19 cellular contexts compared by ENCODE assay signal in genomic region chr13:79915386-79915785, GRCh38.
DNase-seq lines count a peak whose midpoint lies in the region; FAIRE-seq and TF ChIP-seq lines count a peak whose summit lies in the region.
"Had no signal": no experiment of that assay in that cellular context is flagged by ENCODE, and none has a peak within 500 bp of the region (broad histone marks: within the 10 kb centered on the region; RNA-seq: fewer than 3 reads in every experiment).

No MANE protein-coding gene starts in this region.

- H3K4me3 ChIP-seq in fibroblast of mammary gland (ENCODE audit: control insufficient read depth, low read depth, low read length) = no peak overlapping the region
- H3K4me3 ChIP-seq in MM.1S (ENCODE audit: low read length) = no peak overlapping the region
- no peak overlapping the region for H3K4me3 ChIP-seq in HAP-1
- H3K4me3 ChIP-seq: K562, SK-N-MC had no signal

- no peaks in the 10 kb centered on the region for H3K79me2 ChIP-seq in MM.1S (ENCODE audit: low read length)

- H3K9me3 ChIP-seq in MM.1S (replicated peaks; ENCODE audit: insufficient read depth, low read length) (no peaks in the 10 kb centered on the region), HAP-1 (no peaks in the 10 kb centered on the region)

- H3K9me2 ChIP-seq in MM.1S (replicated peaks; ENCODE audit: insufficient read depth, low read length) = no peaks in the 10 kb centered on the region

- H3K4me1 ChIP-seq in MM.1S (ENCODE audit: low read length) (no peaks in the 10 kb centered on the region), HAP-1 (peaks cover 14% of the 10 kb centered on the region)

- DNase-seq in D721Med (ENCODE audit: insufficient read length, low spot score) (no peak), NCI-H82 (lab: John Stamatoyannopoulos, UW) (peak; percentile 85), fibroblast of mammary gland (ENCODE audit: low read depth) (peak; percentile 10), retina (peak; percentile 26), 8988T (no peak), MM.1S (no peak), HAP-1 (ENCODE audit: low spot score in 2 of 2) (no peak)
- DNase-seq in activated CD4-positive, alpha-beta T cell treated with anti-CD3 and anti-CD28 coated beads, Interleukin-2, amount 50 U/mL, for 1 hour = no peak
- DNase-seq: DND-41; HCEC 1CT; NCI-H1694 treated with DMSO at 0.1 percent for 48 hours; NCI-H2107; NK-92 treated with Interleukin-12 subunit alpha and Interleukin-12 subunit beta, amount 100 ng/mL, for 24 hours; Right ventricle myocardium superior; T-helper 1 cell had no signal

- H3K27me3 ChIP-seq in MM.1S (replicated peaks; ENCODE audit: insufficient read depth, low read length) (no peaks in the 10 kb centered on the region), HAP-1 (ENCODE audit: low read depth) (no peaks in the 10 kb centered on the region)

- no peak overlapping the region for H3K4me2 ChIP-seq in MM.1S (ENCODE audit: low read depth, low read length)

- no peaks in the 10 kb centered on the region for H3K36me3 ChIP-seq in MM.1S (replicated peaks; ENCODE audit: insufficient read depth, low read length)
- H3K36me3 ChIP-seq in HAP-1 (replicated peaks) = no peaks in the 10 kb centered on the region

- no peaks in the 10 kb centered on the region for H3F3A ChIP-seq in MM.1S (ENCODE audit: insufficient read depth, low read length)

- in situ Hi-C loops in HAP-1 (cut with MboI; ENCODE audit: low sequenced_read_pairs) = no loop called here

- FAIRE-seq in D721Med (lab: Jason Lieb, UNC) = peak; percentile 96
- FAIRE-seq: K562, RCC 7860 had no signal

- H2AFZ ChIP-seq in MM.1S (ENCODE audit: low read length) = no peak overlapping the region

- H3K9ac ChIP-seq in MM.1S (ENCODE audit: low read length) = no peak overlapping the region

- no peaks in the 10 kb centered on the region for H4K20me1 ChIP-seq in MM.1S (ENCODE audit: insufficient read depth, low read length)

- no peak overlapping the region for H3K27ac ChIP-seq in MM.1S (ENCODE audit: low read length)
- H3K27ac ChIP-seq: C4-2B, SK-N-MC had no signal

- no peak for TF ChIP-seq CTCF in D721Med (IDR thresholded peaks at IDR 0.05; ENCODE audit: insufficient read depth, missing control alignments)
- no peak for TF ChIP-seq CTCF in fibroblast of mammary gland (conservative IDR thresholded peaks at IDR 0.05; ENCODE audit: control insufficient read depth, insufficient read depth, low read depth, low read length)
- no peak for TF ChIP-seq CTCF in MM.1S (IDR thresholded peaks at IDR 0.05; ENCODE audit: low read length)

Comparison
In these comparisons a context has a peak if more than half of its experiments do, and no peak if none do; other contexts are left out.
1. DNase-seq: peak in NCI-H82 (single experiment), fibroblast of mammary gland (single experiment) and retina (single experiment); none in D721Med (single experiment), 8988T (single experiment), MM.1S (single experiment), activated CD4-positive, alpha-beta T cell treated with anti-CD3 and anti-CD28 coated beads, Interleukin-2, amount 50 U/mL, for 1 hour (single experiment) and HAP-1 (0 of 2).